17 cellular contexts compared by ENCODE assay signal in the genomic region with DNA sequence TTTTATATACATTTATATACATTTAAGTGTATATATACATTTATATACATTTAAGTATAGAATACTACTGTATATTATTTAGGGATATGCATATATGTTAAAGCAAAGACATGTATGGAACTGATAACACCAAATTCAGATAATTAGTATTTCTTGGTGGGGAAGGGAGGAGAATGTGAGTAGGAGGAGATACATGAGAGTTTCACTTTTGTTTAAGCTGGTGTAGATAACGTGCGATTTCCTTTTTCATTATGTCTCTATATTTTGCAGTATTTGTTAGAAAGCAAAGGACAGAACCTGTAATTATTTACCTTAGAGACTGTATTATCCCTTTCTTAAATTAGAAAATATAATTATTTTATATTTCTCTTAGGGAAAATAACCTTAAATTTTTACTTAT. TPM values are rescaled to one million over a fixed set of nuclear protein-coding genes. Genes with fewer than 3 reads are reported as not detected.
DNase-seq lines count a peak whose midpoint lies in the region; ATAC-seq and TF ChIP-seq lines count a peak whose summit lies in the region.
"Had no signal": no experiment of that assay in that cellular context is flagged by ENCODE, and none has a peak within 500 bp of the region (broad histone marks: within the 10 kb centered on the region; RNA-seq: fewer than 3 reads in every experiment).

No MANE protein-coding gene starts in this region.

- H3K4me2 ChIP-seq in IMR-90 (ENCODE audit: low read depth, low read length), result no peak overlapping the region
- H3K4me2 ChIP-seq: SK-N-SH had no signal

- no TSS peak for BruUV-seq in IMR-90 (replicated peaks; lab: Mats Ljungman, UMichigan)

- H3K27me3 Mint-ChIP-seq in CD4-positive, CD25-positive, alpha-beta regulatory T cell, result no peaks in the 10 kb centered on the region
- no peaks in the 10 kb centered on the region for H3K27me3 Mint-ChIP-seq in stimulated activated naive B cell treated with anti-CD40 and anti-IgM and Interleukin-4, amounts not matched to agents 10 μg/mL and 1 μg/mL and 100 μg/mL, for 72 hours
- H3K27me3 Mint-ChIP-seq: stimulated activated naive CD8-positive, alpha-beta T cell treated with anti-CD3 and anti-CD28 coated beads, Interleukin-15, Interleukin-2, amounts not matched to agents 100 ng/mL and 50 ng/mL, for 24 hours had no signal

- H3K79me1 ChIP-seq in IMR-90 (ENCODE audit: low read depth in 1 of 2, low read length in 2 of 2), result peaks cover 0 to 4% of the 10 kb centered on the region in 2 experiments; a peak in 2 of 4 replicates

- no peak for TF ChIP-seq POLR2A in IMR-90 (IDR thresholded peaks at IDR 0.05; ENCODE audit: low read depth, low read length)

- no peak overlapping the region for H3K9ac ChIP-seq in IMR-90 (ENCODE audit: low read depth, low read length)
- H3K9ac ChIP-seq: SK-N-SH had no signal

- H4K91ac ChIP-seq in IMR-90 (ENCODE audit: insufficient read depth, low read depth, low read length), result no peak overlapping the region

- in situ Hi-C loops in IMR-90 (cut with MboI; ENCODE audit: low sequenced_read_pairs), result loop anchor here (10.0 kb wide), 1 partner anchor 277 kb away; no protein-coding TSS in a partner anchor

- H4K5ac ChIP-seq in IMR-90 (ENCODE audit: low read depth, low read length), result no peak overlapping the region

- H2AFZ ChIP-seq in IMR-90 (replicated peaks; ENCODE audit: low read length, poor library complexity), result no peak overlapping the region

- no peak for TF ChIP-seq CTCF in IMR-90 (conservative IDR thresholded peaks at IDR 0.05; ENCODE audit: low read depth, low read length)

- no peak overlapping the region for H3K56ac ChIP-seq in IMR-90 (ENCODE audit: extremely low read depth, insufficient read depth, low read length)

- H3K18ac ChIP-seq in IMR-90 (ENCODE audit: low read depth, low read length), result no peak overlapping the region

- no peak overlapping the region for H2AK5ac ChIP-seq in IMR-90 (ENCODE audit: low read depth, low read length)

- no peak for TF ChIP-seq RAD21 in IMR-90 (IDR thresholded peaks at IDR 0.05; ENCODE audit: low read length)

- H4K20me1 ChIP-seq in IMR-90 (ENCODE audit: insufficient read depth, low read length), result no peaks in the 10 kb centered on the region

- peaks cover 3 to 13% (median 10%) of the 10 kb centered on the region in 4 donors for H3K4me1 Mint-ChIP-seq in CD4-positive, CD25-positive, alpha-beta regulatory T cell
- peaks cover 2 to 4% of the 10 kb centered on the region in 2 donors for H3K4me1 Mint-ChIP-seq in stimulated activated naive B cell treated with anti-CD40 and anti-IgM and Interleukin-4, amounts not matched to agents 10 μg/mL and 1 μg/mL and 100 μg/mL, for 72 hours
- H3K4me1 Mint-ChIP-seq: endodermal cell had no signal

- H3K4me3 ChIP-seq in CD4-positive, CD25-positive, alpha-beta regulatory T cell (ENCODE audit: low read depth, low read length), result peak overlapping the region; percentile 43
- no peak overlapping the region for H3K4me3 ChIP-seq in IMR-90 (ENCODE audit: insufficient read depth, low read depth, low read length)
- H3K4me3 ChIP-seq: gastroesophageal sphincter had no signal

- H3K4ac ChIP-seq in IMR-90 (ENCODE audit: low read depth, low read length), result no peak overlapping the region

- no peak overlapping the region for H3K23ac ChIP-seq in IMR-90 (ENCODE audit: low read depth, low read length)

- no peaks in the 10 kb centered on the region for H3K9me1 ChIP-seq in IMR-90 (ENCODE audit: insufficient read depth, low read length)

- peak overlapping the region in 1 of 3 donors; percentile 75 for H3K27ac Mint-ChIP-seq in CD4-positive, CD25-positive, alpha-beta regulatory T cell
- no peak overlapping the region for H3K27ac Mint-ChIP-seq in stimulated activated naive B cell treated with anti-CD40 and anti-IgM and Interleukin-4, amounts not matched to agents 10 μg/mL and 1 μg/mL and 100 μg/mL, for 72 hours
- H3K27ac Mint-ChIP-seq: endodermal cell had no signal

- no peak overlapping the region for H4K8ac ChIP-seq in IMR-90 (ENCODE audit: low read depth in 2 of 2, low read length in 2 of 2)

- CTCF ChIA-PET in IMR-90 (lab: Yijun Ruan, JAX), result no interaction called here

- no peak overlapping the region for H2BK15ac ChIP-seq in IMR-90 (ENCODE audit: low read depth, low read length)

- H3K4me1 ChIP-seq in CD4-positive, CD25-positive, alpha-beta regulatory T cell (ENCODE audit: control insufficient read depth, insufficient read depth, low read length, poor library complexity, severe bottlenecking), result peaks cover 7% of the 10 kb centered on the region
- H3K4me1 ChIP-seq in IMR-90 (ENCODE audit: control insufficient read depth, insufficient read depth, low read length), result 0 out of 2 replicates have a peak, but pooled peaks cover 2% of the 10 kb centered on the region

- no peaks in the 10 kb centered on the region for H3K9me3 Mint-ChIP-seq in CD4-positive, CD25-positive, alpha-beta regulatory T cell
- H3K9me3 Mint-ChIP-seq in stimulated activated naive B cell treated with anti-CD40 and anti-IgM and Interleukin-4, amounts not matched to agents 10 μg/mL and 1 μg/mL and 100 μg/mL, for 72 hours, result no peaks in the 10 kb centered on the region
- H3K9me3 Mint-ChIP-seq: endodermal cell; stimulated activated naive CD8-positive, alpha-beta T cell treated with anti-CD3 and anti-CD28 coated beads, Interleukin-15, Interleukin-2, amounts not matched to agents 100 ng/mL and 50 ng/mL, for 24 hours had no signal

- peaks cover 12% of the 10 kb centered on the region for H3K36me3 Mint-ChIP-seq in CD4-positive, CD25-positive, alpha-beta regulatory T cell
- H3K36me3 Mint-ChIP-seq in stimulated activated naive B cell treated with anti-CD40 and anti-IgM and Interleukin-4, amounts not matched to agents 10 μg/mL and 1 μg/mL and 100 μg/mL, for 72 hours, result peaks cover 8 to 17% of the 10 kb centered on the region in 2 donors

- no peaks in the 10 kb centered on the region for H3K9me3 ChIP-seq in CD4-positive, CD25-positive, alpha-beta regulatory T cell (ENCODE audit: control insufficient read depth in 2 of 2, low read length in 2 of 2)
- H3K9me3 ChIP-seq in IMR-90 (ENCODE audit: control insufficient read depth, insufficient read depth, low read length), result no peaks in the 10 kb centered on the region
- H3K9me3 ChIP-seq: gastroesophageal sphincter, SK-N-SH had no signal

- no peak overlapping the region for H3K4me3 Mint-ChIP-seq in CD4-positive, CD25-positive, alpha-beta regulatory T cell
- H3K4me3 Mint-ChIP-seq in stimulated activated naive B cell treated with anti-CD40 and anti-IgM and Interleukin-4, amounts not matched to agents 10 μg/mL and 1 μg/mL and 100 μg/mL, for 72 hours, result no peak overlapping the region
- H3K4me3 Mint-ChIP-seq: endodermal cell; stimulated activated naive CD8-positive, alpha-beta T cell treated with anti-CD3 and anti-CD28 coated beads, Interleukin-15, Interleukin-2, amounts not matched to agents 100 ng/mL and 50 ng/mL, for 24 hours had no signal

- H2BK20ac ChIP-seq in IMR-90 (ENCODE audit: low read depth, low read length), result no peak overlapping the region

- DNase-seq in CD4-positive, CD25-positive, alpha-beta regulatory T cell, result peak in 2 of 3 donors; percentile 6 to 50
- DNase-seq in IMR-90 (no peak), NAMALWA (ENCODE audit: low spot score) (no peak), NCI-H446 treated with DMSO at 0.1 percent for 48 hours (lab: John Stamatoyannopoulos, UW) (no peak)
- DNase-seq in stimulated activated naive B cell treated with anti-CD40 and anti-IgM and Interleukin-4, amounts not matched to agents 10 μg/mL and 1 μg/mL and 100 μg/mL, for 72 hours, result no peak
- DNase-seq: activated T-cell treated with anti-CD3 and anti-CD28 coated beads, Interleukin-2, amount 50 U/mL, for 48 hours; DMS153; endodermal cell; H7; right cardiac atrium; SK-N-SH had no signal

- no peak overlapping the region for H3K14ac ChIP-seq in IMR-90 (replicated peaks; ENCODE audit: low read depth, low read length)

- dilution Hi-C loops in IMR-90 (cut with HindIII; ENCODE audit: low sequenced_read_pairs, unreplicated experiment), result no loop called here

- WGBS in IMR-90 (ENCODE audit: extremely low coverage in 2 of 2, insufficient read length in 1 of 2), 2 experiments, result no CpG with 5 or more reads among the region's 2 CpGs

- peak overlapping the region; percentile 19 for H2BK5ac ChIP-seq in IMR-90 (ENCODE audit: low read depth, low read length, poor library complexity, severe bottlenecking)

- no peaks in the 10 kb centered on the region for H3K27me3 ChIP-seq in CD4-positive, CD25-positive, alpha-beta regulatory T cell (ENCODE audit: control insufficient read depth, insufficient read depth, low read length)
- H3K27me3 ChIP-seq in IMR-90 (ENCODE audit: control insufficient read depth, insufficient read depth, low read length), result no peaks in the 10 kb centered on the region
- H3K27me3 ChIP-seq: gastroesophageal sphincter had no signal

- ATAC-seq in CD4-positive, CD25-positive, alpha-beta regulatory T cell (ENCODE audit: low read depth in 2 of 2), result no peak
- ATAC-seq in GM18868 (IDR thresholded peaks at IDR 0.05; ENCODE audit: unreplicated experiment), result peak; percentile 77
- peak; percentile 52 for ATAC-seq in GM21825 (IDR thresholded peaks at IDR 0.05; ENCODE audit: unreplicated experiment)
- ATAC-seq in IMR-90 (ENCODE audit: low read depth), result no peak
- ATAC-seq in HG02642 (IDR thresholded peaks at IDR 0.05; ENCODE audit: poor library complexity, unreplicated experiment), result no peak
- ATAC-seq in stimulated activated naive B cell treated with anti-CD40 and anti-IgM and Interleukin-4, amounts not matched to agents 10 μg/mL and 1 μg/mL and 100 μg/mL, for 72 hours (replicated peaks), result no peak
- ATAC-seq: gastroesophageal sphincter, right cardiac atrium had no signal

- intact Hi-C loops in IMR-90 (cut with micrococcal nuclease), result loop anchor here (5.0 to 10.0 kb wide), 2 partner anchors 394 to 877 kb away; no protein-coding TSS in a partner anchor

- POLR2A ChIA-PET in IMR-90 (lab: Charles Lee; ENCODE audit: unreplicated experiment), result no interaction called here

- H2BK120ac ChIP-seq in IMR-90 (ENCODE audit: low read depth, low read length), result no peak overlapping the region

- peaks cover 19% of the 10 kb centered on the region for H3K36me3 ChIP-seq in CD4-positive, CD25-positive, alpha-beta regulatory T cell (ENCODE audit: control insufficient read depth, insufficient read depth, low read length)
- H3K36me3 ChIP-seq in IMR-90 (ENCODE audit: control insufficient read depth, insufficient read depth, low read length), result peaks cover 15% of the 10 kb centered on the region

- H2AK9ac ChIP-seq in IMR-90 (replicated peaks; ENCODE audit: low read depth, low read length, poor library complexity), result no peak overlapping the region

- H3K27ac ChIP-seq in CD4-positive, CD25-positive, alpha-beta regulatory T cell (ENCODE audit: insufficient read depth, low read length, poor library complexity, severe bottlenecking), result peak overlapping the region; percentile 20
- H3K27ac ChIP-seq in IMR-90 (ENCODE audit: insufficient read depth, low read length), result no peak overlapping the region
- H3K27ac ChIP-seq: gastroesophageal sphincter, HL-60 had no signal

RNA-seq across cellular contexts. Expression of gene NIT2, which starts 16.6 kb away (rescaled TPM):
- 26.1 TPM for total RNA-seq in CD4-positive, CD25-positive, alpha-beta regulatory T cell
- polyA plus RNA-seq in CD4-positive, CD25-positive, alpha-beta regulatory T cell, result 10 to 100 TPM; 35.7 to 49.4 (median 44.9) TPM
- 12.4 and 13.3 TPM in 2 replicates for total RNA-seq in IMR-90 (2012; rRNA removed)
- 25.7 and 27.1 TPM in 2 replicates for polyA plus RNA-seq in IMR-90 (2012; rRNA removed)
- 3.6 and 5.0 TPM in 2 replicates for polyA plus RNA-seq in IMR-90 (2012; cell fraction: cytosol; rRNA removed)
- 24.0 and 95.4 TPM in 2 replicates for polyA plus RNA-seq in IMR-90 (2012; cell fraction: nucleus; rRNA removed; ENCODE audit: low replicate concordance)

RNA-seq across cellular contexts. Expression of gene TBC1D23, which starts 57.1 kb away (rescaled TPM):
- total RNA-seq in CD4-positive, CD25-positive, alpha-beta regulatory T cell, result 40.2 TPM
- polyA plus RNA-seq in CD4-positive, CD25-positive, alpha-beta regulatory T cell, result 10 to 100 TPM; 17.8 to 28.3 (median 20.0) TPM
- total RNA-seq in IMR-90 (2012; rRNA removed), result 67.0 and 123 TPM in 2 replicates
- 16.3 and 21.2 TPM in 2 replicates for polyA plus RNA-seq in IMR-90 (2012; rRNA removed)
- polyA plus RNA-seq in IMR-90 (2012; cell fraction: cytosol; rRNA removed), result 3.2 and 4.0 TPM in 2 replicates
- polyA plus RNA-seq in IMR-90 (2012; cell fraction: nucleus; rRNA removed; ENCODE audit: low replicate concordance), result 3.0 and 24.5 TPM in 2 replicates

Comparison
In these comparisons a context has a peak if more than half of its experiments do, and no peak if none do; other contexts are left out.
1. ATAC-seq: peak in GM18868 (single experiment) and GM21825 (single experiment); none in CD4-positive, CD25-positive, alpha-beta regulatory T cell (0 of 2), IMR-90 (single experiment), HG02642 (single experiment) and stimulated activated naive B cell treated with anti-CD40 and anti-IgM and Interleukin-4, amounts not matched to agents 10 μg/mL and 1 μg/mL and 100 μg/mL, for 72 hours (0 of 2).
2. DNase-seq: peak in CD4-positive, CD25-positive, alpha-beta regulatory T cell (2 of 3); none in IMR-90 (single experiment), NAMALWA (single experiment), NCI-H446 treated with DMSO at 0.1 percent for 48 hours (single experiment) and stimulated activated naive B cell treated with anti-CD40 and anti-IgM and Interleukin-4, amounts not matched to agents 10 μg/mL and 1 μg/mL and 100 μg/mL, for 72 hours (single experiment).